8 cellular contexts compared by ENCODE assay signal in genomic region chr11:112583246-112583893, GRCh38.
A peak's percentile ranks its signal among the peaks of the same experiment; 100 is the strongest.
DNase-seq lines count a peak whose midpoint lies in the region; ATAC-seq lines count a peak whose summit lies in the region.
"Had no signal": no experiment of that assay in that cellular context is flagged by ENCODE, and none has a peak within 500 bp of the region (broad histone marks: within the 10 kb centered on the region; RNA-seq: fewer than 3 reads in every experiment).

No MANE protein-coding gene starts in this region.

- WGBS in mesenchymal stem cell: 84% methylated on average over 8 of the region's 8 CpGs

- no peaks in the 10 kb centered on the region for H3K36me3 ChIP-seq in mesenchymal stem cell (ENCODE audit: control insufficient read depth in 1 of 2, insufficient read depth in 2 of 2, low read depth in 1 of 2, low read length in 2 of 2)

- no peak overlapping the region for H4K8ac ChIP-seq in mesenchymal stem cell (ENCODE audit: low read length)

- no peaks in the 10 kb centered on the region for H3K4me1 Mint-ChIP-seq in activated T-helper 2 cell treated with anti-CD3 and anti-CD28 coated beads, Interferon-gamma antibody, Interleukin-2, Interleukin-4, amounts not matched to agents 10 μg/mL and 5 μg/mL and 100 μg/mL, durations not matched to agents 14 hours and 24 hours and 36 hours (ENCODE audit: low read depth)

- peak; percentile 92 for ATAC-seq in GM18909 (IDR thresholded peaks at IDR 0.05; ENCODE audit: poor library complexity, unreplicated experiment)
- ATAC-seq in GM21576 (IDR thresholded peaks at IDR 0.05; ENCODE audit: unreplicated experiment): peak; percentile 88
- peak; percentile 78 for ATAC-seq in HG03159 (IDR thresholded peaks at IDR 0.05; ENCODE audit: unreplicated experiment)

- H3K4me1 ChIP-seq in mesenchymal stem cell (ENCODE audit: control insufficient read depth, insufficient read depth, low read depth, low read length): no peaks in the 10 kb centered on the region

- no peak overlapping the region for H3K4ac ChIP-seq in mesenchymal stem cell (ENCODE audit: low read depth in 1 of 2, low read length in 2 of 2)

- H2BK120ac ChIP-seq in mesenchymal stem cell (ENCODE audit: low read depth, low read length): no peak overlapping the region

- H2AK5ac ChIP-seq in mesenchymal stem cell (ENCODE audit: low read length, severe bottlenecking): no peak overlapping the region

- DNase-seq in mesenchymal stem cell: peak; percentile 20
- DNase-seq in activated T-helper 2 cell treated with anti-CD3 and anti-CD28 coated beads, Interferon-gamma antibody, Interleukin-2, Interleukin-4, amounts not matched to agents 10 μg/mL and 5 μg/mL and 100 μg/mL, durations not matched to agents 14 hours and 24 hours and 36 hours (ENCODE audit: low spot score): no peak
- no peak for DNase-seq in NCI-H128 (lab: John Stamatoyannopoulos, UW; ENCODE audit: unreplicated experiment)
- DNase-seq in NCI-H82 treated with DMSO at 0.1 percent for 48 hours (lab: John Stamatoyannopoulos, UW; ENCODE audit: unreplicated experiment): no peak
- DNase-seq: NCI-H2171 had no signal

- no peak overlapping the region for H2BK12ac ChIP-seq in mesenchymal stem cell (ENCODE audit: low read length in 2 of 2)

- H2AFZ ChIP-seq in mesenchymal stem cell (ENCODE audit: low read depth, low read length): no peak overlapping the region

- no peak overlapping the region for H4K91ac ChIP-seq in mesenchymal stem cell (ENCODE audit: low read length)

- peaks cover 3 to 13% of the 10 kb centered on the region in 2 experiments for H3K27me3 ChIP-seq in mesenchymal stem cell (ENCODE audit: control insufficient read depth in 1 of 2, insufficient read depth in 1 of 2, low read length in 2 of 2)

- H3K18ac ChIP-seq in mesenchymal stem cell (ENCODE audit: low read depth in 1 of 2, low read length in 2 of 2): no peak overlapping the region

- no peaks in the 10 kb centered on the region for H3K36me3 Mint-ChIP-seq in activated T-helper 2 cell treated with anti-CD3 and anti-CD28 coated beads, Interferon-gamma antibody, Interleukin-2, Interleukin-4, amounts not matched to agents 10 μg/mL and 5 μg/mL and 100 μg/mL, durations not matched to agents 14 hours and 24 hours and 36 hours (ENCODE audit: low read depth)

- intact Hi-C loops in activated T-helper 2 cell treated with anti-CD3 and anti-CD28 coated beads, Interferon-gamma antibody, Interleukin-2, Interleukin-4, amounts not matched to agents 10 μg/mL and 5 μg/mL and 100 μg/mL, durations not matched to agents 14 hours and 24 hours and 36 hours (cut with micrococcal nuclease): no loop called here

- H3K9me3 ChIP-seq in mesenchymal stem cell (ENCODE audit: control insufficient read depth, low read length): no peaks in the 10 kb centered on the region

- H3K9ac ChIP-seq in mesenchymal stem cell (ENCODE audit: low read length): no peak overlapping the region

- H3K79me1 ChIP-seq in mesenchymal stem cell (replicated peaks; ENCODE audit: low read length, poor library complexity, severe bottlenecking): no peaks in the 10 kb centered on the region

- H3K14ac ChIP-seq in mesenchymal stem cell (ENCODE audit: low read length in 2 of 2): no peak overlapping the region

- no peak overlapping the region for H3K27ac Mint-ChIP-seq in activated T-helper 2 cell treated with anti-CD3 and anti-CD28 coated beads, Interferon-gamma antibody, Interleukin-2, Interleukin-4, amounts not matched to agents 10 μg/mL and 5 μg/mL and 100 μg/mL, durations not matched to agents 14 hours and 24 hours and 36 hours

- peaks cover 12% of the 10 kb centered on the region for H3K27me3 Mint-ChIP-seq in activated T-helper 2 cell treated with anti-CD3 and anti-CD28 coated beads, Interferon-gamma antibody, Interleukin-2, Interleukin-4, amounts not matched to agents 10 μg/mL and 5 μg/mL and 100 μg/mL, durations not matched to agents 14 hours and 24 hours and 36 hours (ENCODE audit: low read depth)

- no peak overlapping the region for H2BK5ac ChIP-seq in mesenchymal stem cell (ENCODE audit: low read depth, low read length, poor library complexity, severe bottlenecking)

- H3K27ac ChIP-seq in mesenchymal stem cell (ENCODE audit: low read length, poor library complexity, severe bottlenecking): no peak overlapping the region

- H3K4me3 ChIP-seq in mesenchymal stem cell (ENCODE audit: insufficient read depth in 1 of 2, low read depth in 1 of 2, low read length in 2 of 2): no peak overlapping the region

- H3K4me3 Mint-ChIP-seq in activated T-helper 2 cell treated with anti-CD3 and anti-CD28 coated beads, Interferon-gamma antibody, Interleukin-2, Interleukin-4, amounts not matched to agents 10 μg/mL and 5 μg/mL and 100 μg/mL, durations not matched to agents 14 hours and 24 hours and 36 hours (ENCODE audit: low read depth): no peak overlapping the region

- H3K9me3 Mint-ChIP-seq in activated T-helper 2 cell treated with anti-CD3 and anti-CD28 coated beads, Interferon-gamma antibody, Interleukin-2, Interleukin-4, amounts not matched to agents 10 μg/mL and 5 μg/mL and 100 μg/mL, durations not matched to agents 14 hours and 24 hours and 36 hours: no peaks in the 10 kb centered on the region

- H3K23ac ChIP-seq in mesenchymal stem cell (ENCODE audit: low read length in 2 of 2): no peak overlapping the region

- H2BK15ac ChIP-seq in mesenchymal stem cell (ENCODE audit: low read depth, poor library complexity, severe bottlenecking): no peak overlapping the region

- H3K4me2 ChIP-seq in mesenchymal stem cell (ENCODE audit: low read length, poor library complexity, severe bottlenecking): no peak overlapping the region
